ENCODE assay signal across 13 cellular contexts in the genomic region with DNA sequence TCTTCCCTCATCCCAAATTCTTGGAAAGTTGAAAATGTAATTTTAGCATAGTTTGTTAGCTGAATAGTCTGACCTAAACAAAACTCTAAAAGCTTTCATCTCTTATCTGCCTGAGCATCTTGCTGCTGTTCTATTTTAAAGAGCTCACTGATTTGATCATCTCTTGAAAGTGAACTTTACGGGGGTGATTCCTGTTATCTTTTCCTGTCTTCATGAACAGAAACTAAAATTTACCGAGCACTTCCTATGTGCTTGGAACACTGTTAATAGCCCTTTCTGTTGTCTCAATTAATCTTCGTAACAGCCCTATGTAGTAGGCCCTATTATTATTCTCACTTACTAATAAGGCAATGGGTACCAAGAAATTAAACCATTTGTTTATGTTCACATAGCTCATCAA. TPM values are rescaled to one million over a fixed set of nuclear protein-coding genes. Genes with fewer than 3 reads are reported as not detected.
DNase-seq lines count a peak whose midpoint lies in the region; ATAC-seq, FAIRE-seq and TF ChIP-seq lines count a peak whose summit lies in the region.
"Had no signal": no experiment of that assay in that cellular context is flagged by ENCODE, and none has a peak within 500 bp of the region (broad histone marks: within the 10 kb centered on the region; RNA-seq: fewer than 3 reads in every experiment).

No MANE protein-coding gene starts in this region.

- WGBS in spleen, 5 donors = 4 to 11% (median 5%) methylated on average over 3 of the region's 3 CpGs
- 61% methylated on average over 3 of the region's 3 CpGs for WGBS in HepG2 (ENCODE audit: low lambda C conversion rate)

- no peak overlapping the region for H2AFZ ChIP-seq in HepG2 (ENCODE audit: low read length)

- H3K9me3 Mint-ChIP-seq in activated CD4-positive, alpha-beta T cell treated with anti-CD3 and anti-CD28 coated beads, Interleukin-2, amount 10 ng/mL, durations not matched to agents 7 days and 5 days = no peaks in the 10 kb centered on the region
- H3K9me3 Mint-ChIP-seq: central memory CD8-positive, alpha-beta T cell; memory B cell had no signal

- H3K79me2 ChIP-seq in HepG2 (ENCODE audit: insufficient read depth, low read length) = no peaks in the 10 kb centered on the region

- H3K27ac Mint-ChIP-seq in activated CD4-positive, alpha-beta T cell treated with anti-CD3 and anti-CD28 coated beads, Interleukin-2, amount 10 ng/mL, durations not matched to agents 7 days and 5 days = no peak overlapping the region
- no peak overlapping the region for H3K27ac Mint-ChIP-seq in T-helper 17 cell
- H3K27ac Mint-ChIP-seq: memory B cell had no signal

- TF ChIP-seq CTCF in fibroblast of villous mesenchyme (IDR thresholded peaks at IDR 0.05; ENCODE audit: insufficient read depth, low read depth, low read length) (no peak), spleen (IDR thresholded peaks at IDR 0.05 in 8 of 11, conservative IDR thresholded peaks at IDR 0.05 in 3 of 11) (no peak), HepG2 (CRISPR knock-in tag; IDR thresholded peaks at IDR 0.05) (no peak)

- H3K4me2 ChIP-seq in HepG2 (ENCODE audit: low read depth, low read length) = no peak overlapping the region

- H3K36me3 Mint-ChIP-seq in activated CD4-positive, alpha-beta T cell treated with anti-CD3 and anti-CD28 coated beads, Interleukin-2, amount 10 ng/mL, durations not matched to agents 7 days and 5 days (ENCODE audit: low read depth) = no peaks in the 10 kb centered on the region
- no peaks in the 10 kb centered on the region for H3K36me3 Mint-ChIP-seq in T-helper 17 cell (ENCODE audit: low read depth)
- H3K36me3 Mint-ChIP-seq: memory B cell had no signal

- H4K20me1 ChIP-seq in HepG2 (ENCODE audit: insufficient read depth, low read length) = no peaks in the 10 kb centered on the region

- no peak for FAIRE-seq in HepG2 (lab: Jason Lieb, UNC)

- in situ Hi-C loops in HepG2 (cut with HindIII; ENCODE audit: extremely low pct_ligation_motif_present, low pct_unique_long_range_greater_than_20kb) = no loop called here

- no peak for DNase-seq in activated CD4-positive, alpha-beta T cell treated with anti-CD3 and anti-CD28 coated beads, Interleukin-2, amount 10 ng/mL, durations not matched to agents 7 days and 5 days
- DNase-seq in activated CD4-positive, alpha-beta T cell treated with anti-CD3 and anti-CD28 coated beads for 4 hours = no peak
- DNase-seq in T-helper 17 cell = no peak
- peak; percentile 34 for DNase-seq in fibroblast of villous mesenchyme (ENCODE audit: low read depth)
- no peak for DNase-seq in spleen
- no peak for DNase-seq in HepG2 (ENCODE audit: low spot score)
- DNase-seq: ACHN; NCI-H1694; NK-92 treated with Interleukin-12 subunit alpha and Interleukin-12 subunit beta, amount 100 ng/mL, for 24 hours had no signal

- BruUV-seq in HepG2 (replicated peaks; lab: Mats Ljungman, UMichigan) = no TSS peak

- H3K27ac ChIP-seq in spleen = peak overlapping the region in 7 of 8 donors; percentile 2 to 70 (median 57)
- H3K27ac ChIP-seq in HepG2 (ENCODE audit: extremely low read length, insufficient read depth, low read length) = no peak overlapping the region

- peaks cover 17% of the 10 kb centered on the region for H3K27me3 Mint-ChIP-seq in activated CD4-positive, alpha-beta T cell treated with anti-CD3 and anti-CD28 coated beads, Interleukin-2, amount 10 ng/mL, durations not matched to agents 7 days and 5 days
- H3K27me3 Mint-ChIP-seq in T-helper 17 cell = peaks cover 54% of the 10 kb centered on the region

- peak overlapping the region; percentile 31 for H3K4me3 Mint-ChIP-seq in activated CD4-positive, alpha-beta T cell treated with anti-CD3 and anti-CD28 coated beads, Interleukin-2, amount 10 ng/mL, durations not matched to agents 7 days and 5 days
- H3K4me3 Mint-ChIP-seq in T-helper 17 cell = peak overlapping the region; percentile 28
- H3K4me3 Mint-ChIP-seq: memory B cell had no signal

- TF ChIP-seq EP300 in HepG2 (IDR thresholded peaks at IDR 0.05; ENCODE audit: low read depth in 2 of 2, low read length in 2 of 2) (no peak), HepG2 (CRISPR knock-in tag; IDR thresholded peaks at IDR 0.05; ENCODE audit: borderline replicate concordance) (no peak)

- no peak for TF ChIP-seq POLR2A in spleen (IDR thresholded peaks at IDR 0.05)
- no peak for TF ChIP-seq POLR2A in HepG2 (IDR thresholded peaks at IDR 0.05; ENCODE audit: insufficient read depth in 1 of 2, low read depth in 2 of 2, low read length in 2 of 2)

- CTCF ChIA-PET in activated CD4-positive, alpha-beta T cell treated with anti-CD3 and anti-CD28 coated beads, Interleukin-2, amount 10 ng/mL, durations not matched to agents 7 days and 5 days (lab: Charles Lee) = interaction anchor here (0.6 kb wide), 1 partner anchor 77 kb away, joined by 3 read pairs; no protein-coding TSS in a partner anchor
- CTCF ChIA-PET in HepG2 (lab: Yijun Ruan, JAX; ENCODE audit: low intra/inter-chr PET ratio, low total read pairs) = no interaction called here

- no peaks in the 10 kb centered on the region for H3K36me3 ChIP-seq in spleen
- no peaks in the 10 kb centered on the region for H3K36me3 ChIP-seq in HepG2 (replicated peaks in 1 of 2; ENCODE audit: control insufficient read depth in 1 of 2, insufficient read depth in 2 of 2, low read length in 2 of 2)

- no peaks in the 10 kb centered on the region for H3K27me3 ChIP-seq in spleen (replicated peaks in 1 of 7)
- H3K27me3 ChIP-seq in HepG2 (ENCODE audit: control insufficient read depth in 1 of 2, insufficient read depth in 2 of 2, low read length in 2 of 2) = no peaks in the 10 kb centered on the region

- peaks cover 23% of the 10 kb centered on the region for H3K4me1 Mint-ChIP-seq in activated CD4-positive, alpha-beta T cell treated with anti-CD3 and anti-CD28 coated beads, Interleukin-2, amount 10 ng/mL, durations not matched to agents 7 days and 5 days
- H3K4me1 Mint-ChIP-seq in T-helper 17 cell = peaks cover 7% of the 10 kb centered on the region

- TF ChIP-seq RAD21 in HepG2 (CRISPR knock-in tag; IDR thresholded peaks at IDR 0.05) = no peak

- H3K4me3 ChIP-seq in fibroblast of villous mesenchyme (ENCODE audit: low read depth, low read length) = peak overlapping the region; percentile 32
- peak overlapping the region in 1 of 8 donors; percentile 9 for H3K4me3 ChIP-seq in spleen
- no peak overlapping the region for H3K4me3 ChIP-seq in HepG2 (replicated peaks in 1 of 3; ENCODE audit: insufficient read depth in 1 of 3, low read depth in 2 of 3, low read length in 3 of 3)

- intact Hi-C loops in spleen (cut with DNase I; ENCODE audit: low total_unique reads) (no loop called here), HepG2 (cut with micrococcal nuclease; ENCODE audit: unreplicated experiment) (no loop called here)

- ATAC-seq in T-helper 17 cell (no peak), GM21737 (IDR thresholded peaks at IDR 0.05; ENCODE audit: unreplicated experiment) (no peak), HG03354 (IDR thresholded peaks at IDR 0.05; ENCODE audit: poor library complexity, severe bottlenecking, unreplicated experiment) (no peak), HepG2 (no peak)

- peaks cover 0 to 62% (median 27%) of the 10 kb centered on the region in 6 donors for H3K4me1 ChIP-seq in spleen
- no peaks in the 10 kb centered on the region for H3K4me1 ChIP-seq in HepG2 (ENCODE audit: insufficient read depth, low read length)

- H3K9ac ChIP-seq in HepG2 (ENCODE audit: insufficient read depth, low read depth, low read length) = no peak overlapping the region

- H3K9me3 ChIP-seq in T-helper 17 cell (ENCODE audit: control insufficient read depth, low read length, poor library complexity, severe bottlenecking) (no peaks in the 10 kb centered on the region), spleen (no peaks in the 10 kb centered on the region), HepG2 (ENCODE audit: low read length) (no peaks in the 10 kb centered on the region)

- POLR2A ChIA-PET in activated CD4-positive, alpha-beta T cell treated with anti-CD3 and anti-CD28 coated beads, Interleukin-2, amount 10 ng/mL, durations not matched to agents 7 days and 5 days (lab: Charles Lee) = no interaction called here
- POLR2A ChIA-PET in HepG2 (lab: Yijun Ruan, JAX) = no interaction called here

TF ChIP-seq in HepG2, 621 proteins besides CTCF, POLR2A, EP300 and RAD21 (continues in another document):
- TF ChIP-seq SIX1 (CRISPR knock-in tag; IDR thresholded peaks at IDR 0.05; ENCODE audit: borderline replicate concordance) (no peak), NKX3-1 (CRISPR knock-in tag; IDR thresholded peaks at IDR 0.05) (no peak)

RNA-seq across cellular contexts. Expression of a gene that starts 12.3 kb away (rescaled TPM):
- total RNA-seq in activated CD4-positive, alpha-beta T cell treated with anti-CD3 and anti-CD28 coated beads, Interleukin-2, amount 10 ng/mL, durations not matched to agents 7 days and 5 days = 1 to 10 TPM; 3.1 to 4.0 TPM
- total RNA-seq in T-helper 17 cell (1 to 10 TPM in 1 of 2 donors, under 1 TPM in 1; 0.25 to 2.0 TPM), fibroblast of villous mesenchyme (25.9 and 27.7 TPM in 2 replicates), spleen (10 to 100 TPM; 24.8 to 43.9 (median 32.3) TPM), HepG2 (2016; rRNA removed; fragmentation: Illumina TruSeq; extraction: Trizol) (0.20 and 0.24 TPM in 2 replicates)
- polyA plus RNA-seq in spleen (1 to 10 TPM; 1.4 to 4.8 (median 1.6) TPM), HepG2 (2011; rRNA removed) (0.01 and 0.03 TPM in 2 replicates)
- total RNA-seq in HepG2 (2016; cell fraction: cytosol; rRNA removed; fragmentation: Illumina TruSeq; extraction: Trizol; ENCODE audit: low read depth) = under 0.01 TPM in 2 replicates
- 0.07 and 0.19 TPM in 2 replicates for total RNA-seq in HepG2 (2016; cell fraction: insoluble cytoplasmic fraction; rRNA removed; fragmentation: Illumina TruSeq; extraction: Trizol)
- 0.03 TPM in 2 replicates for total RNA-seq in HepG2 (2016; cell fraction: membrane; rRNA removed; fragmentation: Illumina TruSeq; extraction: Trizol)
- 0.06 and 0.22 TPM in 2 replicates for total RNA-seq in HepG2 (2016; cell fraction: nucleus; rRNA removed; fragmentation: Illumina TruSeq; extraction: Trizol)
- 0.03 and 0.06 TPM in 2 replicates for polyA plus RNA-seq in HepG2 (2011; cell fraction: cytosol; rRNA removed)
- 0.05 TPM in 2 replicates for polyA plus RNA-seq in HepG2 (2011; cell fraction: nucleus; rRNA removed)
- polyA plus RNA-seq in HepG2 (2012) = 0.03 TPM in 2 replicates
- polyA plus RNA-seq in HepG2 (2016; cell fraction: cytosol; fragmentation: Illumina TruSeq; extraction: Trizol; ENCODE audit: low read depth) = not detected in 2 replicates
- polyA plus RNA-seq in HepG2 (2016; cell fraction: insoluble cytoplasmic fraction; fragmentation: Illumina TruSeq; extraction: Trizol; ENCODE audit: low read depth) = 0.04 and 0.26 TPM in 2 replicates
- 0.02 TPM in 2 replicates for polyA plus RNA-seq in HepG2 (2016; cell fraction: membrane; fragmentation: Illumina TruSeq; extraction: Trizol; ENCODE audit: low read depth)
- polyA plus RNA-seq in HepG2 (2016; cell fraction: nucleus; fragmentation: Illumina TruSeq; extraction: Trizol; ENCODE audit: insufficient read depth, low read depth) = 0.05 and 0.31 TPM in 2 replicates
- polyA minus RNA-seq in HepG2 (2011; rRNA and poly(A)+ RNA removed; ENCODE audit: low replicate concordance) = 0.10 and 17.0 TPM in 2 replicates
- polyA minus RNA-seq in HepG2 (2011; cell fraction: cytosol; rRNA and poly(A)+ RNA removed) = 0.10 and 0.53 TPM in 2 replicates
- 0.12 and 0.26 TPM in 2 replicates for polyA minus RNA-seq in HepG2 (2011; cell fraction: nucleus; rRNA and poly(A)+ RNA removed)
